ENCODE assay signal across 8 cellular contexts in genomic region chr12:76083761-76084276, GRCh38. TPM values are rescaled to one million over a fixed set of nuclear protein-coding genes. Genes with fewer than 3 reads are reported as not detected.
A peak's percentile ranks its signal among the peaks of the same experiment; 100 is the strongest.
DNase-seq lines count a peak whose midpoint lies in the region; FAIRE-seq and TF ChIP-seq lines count a peak whose summit lies in the region.

No MANE protein-coding gene starts in this region.

- peaks cover 2% of the 10 kb centered on the region for H3K36me3 Mint-ChIP-seq in astrocyte (ENCODE audit: low read depth, unreplicated experiment)

- H3K4me2 ChIP-seq in astrocyte (ENCODE audit: low read length) (peak overlapping the region; percentile 93), hepatocyte (peak overlapping the region; percentile 81)

- H3K4me3 Mint-ChIP-seq in astrocyte (ENCODE audit: unreplicated experiment): peak overlapping the region; percentile 96

- peak overlapping the region; percentile 75 for H3K27ac Mint-ChIP-seq in astrocyte (ENCODE audit: unreplicated experiment)

- TF ChIP-seq CTCF in astrocyte (IDR thresholded peaks at IDR 0.05; ENCODE audit: insufficient read depth, low read depth, low read length): no peak
- no peak for TF ChIP-seq CTCF in hepatocyte (IDR thresholded peaks at IDR 0.05; ENCODE audit: poor library complexity)
- no peak for TF ChIP-seq CTCF in retinal pigment epithelial cell (conservative IDR thresholded peaks at IDR 0.05; ENCODE audit: low read depth, low read length)

- peaks cover 48% of the 10 kb centered on the region for H4K20me1 ChIP-seq in astrocyte (ENCODE audit: insufficient read depth, low read length)
- peaks cover 44% of the 10 kb centered on the region for H4K20me1 ChIP-seq in hepatocyte (ENCODE audit: insufficient read depth, poor library complexity, severe bottlenecking)

- H3K9me3 ChIP-seq in astrocyte (ENCODE audit: insufficient read depth, low read depth, low read length): no peaks in the 10 kb centered on the region
- H3K9me3 ChIP-seq in hepatocyte (ENCODE audit: low read depth): no peaks in the 10 kb centered on the region

- H3K27me3 ChIP-seq in H7 (ENCODE audit: control insufficient read depth, insufficient read depth, low read length) (no peaks in the 10 kb centered on the region), astrocyte (ENCODE audit: insufficient read depth, low read length) (no peaks in the 10 kb centered on the region), hepatocyte (no peaks in the 10 kb centered on the region)

- H3K9me2 ChIP-seq in hepatocyte (replicated peaks; ENCODE audit: insufficient read depth): no peaks in the 10 kb centered on the region

- H3K4me1 Mint-ChIP-seq in astrocyte (ENCODE audit: low read depth, unreplicated experiment): peaks cover 19% of the 10 kb centered on the region

- H3K27me3 Mint-ChIP-seq in astrocyte (ENCODE audit: low read depth, unreplicated experiment): no peaks in the 10 kb centered on the region

- DNase-seq in ELF-1 (ENCODE audit: low read depth, low spot score) (peak; percentile 85), H7 (peak; percentile 92), M059J (ENCODE audit: low read depth) (peak; percentile 73), T1000 (lab: John Stamatoyannopoulos, UW) (peak; percentile 34), astrocyte (ENCODE audit: low read depth) (peak; percentile 50), hepatocyte (ENCODE audit: low spot score) (peak; percentile 90), retinal pigment epithelial cell (ENCODE audit: low read depth) (no peak), GOT3 (lab: John Stamatoyannopoulos, UW) (no peak)

- H3K9ac ChIP-seq in astrocyte (ENCODE audit: low read length): peak overlapping the region; percentile 100

- 2% methylated on average over 34 of the region's 44 CpGs for WGBS in hepatocyte (ENCODE audit: low lambda C conversion rate, missing lambda C conversion rate)

- H3K79me2 ChIP-seq in astrocyte (ENCODE audit: insufficient read depth, low read length) (peaks cover 56% of the 10 kb centered on the region), hepatocyte (peaks cover 49% of the 10 kb centered on the region)

- H3K4me1 ChIP-seq in astrocyte (ENCODE audit: insufficient read depth, low read length) (peaks cover 17% of the 10 kb centered on the region), hepatocyte (ENCODE audit: insufficient read depth) (peaks cover 8% of the 10 kb centered on the region)

- H3K36me3 ChIP-seq in H7 (replicated peaks; ENCODE audit: control insufficient read depth, insufficient read depth, low read length) (no peaks in the 10 kb centered on the region), astrocyte (ENCODE audit: insufficient read depth, low read length) (peaks cover 4% of the 10 kb centered on the region), hepatocyte (replicated peaks; ENCODE audit: insufficient read depth, low read depth) (no peaks in the 10 kb centered on the region)

- H3K4me3 ChIP-seq in H7 (ENCODE audit: insufficient read depth, low read depth, low read length) (peak overlapping the region; percentile 98), astrocyte (ENCODE audit: insufficient read depth, low read depth, low read length) (peak overlapping the region; percentile 85), hepatocyte (peak overlapping the region; percentile 71), retinal pigment epithelial cell (ENCODE audit: low read length) (peak overlapping the region; percentile 77)

- H3K9me3 Mint-ChIP-seq in astrocyte (ENCODE audit: unreplicated experiment): no peaks in the 10 kb centered on the region

- H3K27ac ChIP-seq in astrocyte (ENCODE audit: low read depth, low read length) (peak overlapping the region; percentile 98), hepatocyte (peak overlapping the region; percentile 99)

- H2AFZ ChIP-seq in astrocyte (ENCODE audit: low read depth, low read length): peak overlapping the region; percentile 45
- peak overlapping the region; percentile 72 for H2AFZ ChIP-seq in hepatocyte

- FAIRE-seq in astrocyte (lab: Jason Lieb, UNC): no peak

RNA-seq across cellular contexts. Expression of gene NAP1L1, which starts 0.7 kb away (rescaled TPM):
- total RNA-seq in H7 (2014; rRNA removed; shearing (Covaris generic)): 219 and 326 TPM in 2 replicates
- total RNA-seq in M059J (2014; rRNA removed; shearing (Covaris generic)): 185 and 260 TPM in 2 replicates
- total RNA-seq in astrocyte (614 and 687 TPM in 2 replicates), hepatocyte (352 and 402 TPM in 2 replicates)
- 117 and 122 TPM in 2 replicates for polyA plus RNA-seq in hepatocyte

RNA-seq across cellular contexts. Expression of gene PHLDA1, which starts 52.2 kb away (rescaled TPM):
- 16.4 and 19.7 TPM in 2 replicates for total RNA-seq in H7 (2014; rRNA removed; shearing (Covaris generic))
- 65.4 and 101 TPM in 2 replicates for total RNA-seq in M059J (2014; rRNA removed; shearing (Covaris generic))
- total RNA-seq in astrocyte (41.2 and 43.9 TPM in 2 replicates), hepatocyte (47.9 and 50.8 TPM in 2 replicates)
- polyA plus RNA-seq in hepatocyte: 29.9 and 37.2 TPM in 2 replicates

Comparison
In these comparisons a context has a peak if more than half of its experiments do, and no peak if none do; other contexts are left out.
1. DNase-seq: peak in ELF-1 (single experiment), H7 (single experiment), M059J (single experiment), T1000 (single experiment), astrocyte (single experiment) and hepatocyte (single experiment); none in retinal pigment epithelial cell (single experiment) and GOT3 (single experiment).
2. Peak in every context shown above with its lines, with median percentiles within 50 percentile points of each other: H3K4me3 ChIP-seq.